ENCODE assay signal across 2 cellular contexts in the genomic region with DNA sequence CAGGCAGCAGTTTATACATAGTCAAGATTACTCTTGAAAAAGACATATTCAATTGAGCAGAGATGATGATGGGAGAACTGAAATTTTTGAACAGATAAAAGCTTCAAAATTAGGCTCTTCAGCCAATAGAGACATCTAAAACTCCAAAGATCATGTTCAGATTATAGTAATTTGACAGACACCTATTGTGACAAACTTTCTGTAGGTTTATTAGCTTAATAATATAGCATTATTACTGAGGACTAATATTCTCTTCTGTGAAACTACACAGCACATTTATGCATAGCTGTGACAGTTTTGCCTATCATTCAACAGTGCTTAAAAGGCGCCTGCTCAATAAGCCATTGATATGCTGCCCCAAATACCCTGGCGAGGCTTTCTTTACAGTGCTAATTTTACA.
TF ChIP-seq lines count a peak whose summit lies in the region.

No MANE protein-coding gene starts in this region.

TF ChIP-seq in neural cell, 6 proteins besides CTCF, POLR2A, EP300 and RAD21 (continued from another document):
- TF ChIP-seq, protein P1, sequence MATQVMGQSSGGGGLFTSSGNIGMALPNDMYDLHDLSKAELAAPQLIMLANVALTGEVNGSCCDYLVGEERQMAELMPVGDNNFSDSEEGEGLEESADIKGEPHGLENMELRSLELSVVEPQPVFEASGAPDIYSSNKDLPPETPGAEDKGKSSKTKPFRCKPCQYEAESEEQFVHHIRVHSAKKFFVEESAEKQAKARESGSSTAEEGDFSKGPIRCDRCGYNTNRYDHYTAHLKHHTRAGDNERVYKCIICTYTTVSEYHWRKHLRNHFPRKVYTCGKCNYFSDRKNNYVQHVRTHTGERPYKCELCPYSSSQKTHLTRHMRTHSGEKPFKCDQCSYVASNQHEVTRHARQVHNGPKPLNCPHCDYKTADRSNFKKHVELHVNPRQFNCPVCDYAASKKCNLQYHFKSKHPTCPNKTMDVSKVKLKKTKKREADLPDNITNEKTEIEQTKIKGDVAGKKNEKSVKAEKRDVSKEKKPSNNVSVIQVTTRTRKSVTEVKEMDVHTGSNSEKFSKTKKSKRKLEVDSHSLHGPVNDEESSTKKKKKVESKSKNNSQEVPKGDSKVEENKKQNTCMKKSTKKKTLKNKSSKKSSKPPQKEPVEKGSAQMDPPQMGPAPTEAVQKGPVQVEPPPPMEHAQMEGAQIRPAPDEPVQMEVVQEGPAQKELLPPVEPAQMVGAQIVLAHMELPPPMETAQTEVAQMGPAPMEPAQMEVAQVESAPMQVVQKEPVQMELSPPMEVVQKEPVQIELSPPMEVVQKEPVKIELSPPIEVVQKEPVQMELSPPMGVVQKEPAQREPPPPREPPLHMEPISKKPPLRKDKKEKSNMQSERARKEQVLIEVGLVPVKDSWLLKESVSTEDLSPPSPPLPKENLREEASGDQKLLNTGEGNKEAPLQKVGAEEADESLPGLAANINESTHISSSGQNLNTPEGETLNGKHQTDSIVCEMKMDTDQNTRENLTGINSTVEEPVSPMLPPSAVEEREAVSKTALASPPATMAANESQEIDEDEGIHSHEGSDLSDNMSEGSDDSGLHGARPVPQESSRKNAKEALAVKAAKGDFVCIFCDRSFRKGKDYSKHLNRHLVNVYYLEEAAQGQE (IDR thresholded peaks at IDR 0.05; ENCODE audit: borderline replicate concordance), result peak; percentile 48

TF ChIP-seq in GM23338, 12 proteins besides CTCF, POLR2A, EP300 and RAD21 (continued from another document):
- TF ChIP-seq POLR2AphosphoS5 (IDR thresholded peaks at IDR 0.05; ENCODE audit: low read depth), result no peak
- TF ChIP-seq STAT1 (IDR thresholded peaks at IDR 0.05; ENCODE audit: unreplicated experiment), result no peak
- TF ChIP-seq, protein P2, sequence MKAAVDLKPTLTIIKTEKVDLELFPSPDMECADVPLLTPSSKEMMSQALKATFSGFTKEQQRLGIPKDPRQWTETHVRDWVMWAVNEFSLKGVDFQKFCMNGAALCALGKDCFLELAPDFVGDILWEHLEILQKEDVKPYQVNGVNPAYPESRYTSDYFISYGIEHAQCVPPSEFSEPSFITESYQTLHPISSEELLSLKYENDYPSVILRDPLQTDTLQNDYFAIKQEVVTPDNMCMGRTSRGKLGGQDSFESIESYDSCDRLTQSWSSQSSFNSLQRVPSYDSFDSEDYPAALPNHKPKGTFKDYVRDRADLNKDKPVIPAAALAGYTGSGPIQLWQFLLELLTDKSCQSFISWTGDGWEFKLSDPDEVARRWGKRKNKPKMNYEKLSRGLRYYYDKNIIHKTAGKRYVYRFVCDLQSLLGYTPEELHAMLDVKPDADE (IDR thresholded peaks at IDR 0.05), result no peak
- TF ChIP-seq, protein P3, sequence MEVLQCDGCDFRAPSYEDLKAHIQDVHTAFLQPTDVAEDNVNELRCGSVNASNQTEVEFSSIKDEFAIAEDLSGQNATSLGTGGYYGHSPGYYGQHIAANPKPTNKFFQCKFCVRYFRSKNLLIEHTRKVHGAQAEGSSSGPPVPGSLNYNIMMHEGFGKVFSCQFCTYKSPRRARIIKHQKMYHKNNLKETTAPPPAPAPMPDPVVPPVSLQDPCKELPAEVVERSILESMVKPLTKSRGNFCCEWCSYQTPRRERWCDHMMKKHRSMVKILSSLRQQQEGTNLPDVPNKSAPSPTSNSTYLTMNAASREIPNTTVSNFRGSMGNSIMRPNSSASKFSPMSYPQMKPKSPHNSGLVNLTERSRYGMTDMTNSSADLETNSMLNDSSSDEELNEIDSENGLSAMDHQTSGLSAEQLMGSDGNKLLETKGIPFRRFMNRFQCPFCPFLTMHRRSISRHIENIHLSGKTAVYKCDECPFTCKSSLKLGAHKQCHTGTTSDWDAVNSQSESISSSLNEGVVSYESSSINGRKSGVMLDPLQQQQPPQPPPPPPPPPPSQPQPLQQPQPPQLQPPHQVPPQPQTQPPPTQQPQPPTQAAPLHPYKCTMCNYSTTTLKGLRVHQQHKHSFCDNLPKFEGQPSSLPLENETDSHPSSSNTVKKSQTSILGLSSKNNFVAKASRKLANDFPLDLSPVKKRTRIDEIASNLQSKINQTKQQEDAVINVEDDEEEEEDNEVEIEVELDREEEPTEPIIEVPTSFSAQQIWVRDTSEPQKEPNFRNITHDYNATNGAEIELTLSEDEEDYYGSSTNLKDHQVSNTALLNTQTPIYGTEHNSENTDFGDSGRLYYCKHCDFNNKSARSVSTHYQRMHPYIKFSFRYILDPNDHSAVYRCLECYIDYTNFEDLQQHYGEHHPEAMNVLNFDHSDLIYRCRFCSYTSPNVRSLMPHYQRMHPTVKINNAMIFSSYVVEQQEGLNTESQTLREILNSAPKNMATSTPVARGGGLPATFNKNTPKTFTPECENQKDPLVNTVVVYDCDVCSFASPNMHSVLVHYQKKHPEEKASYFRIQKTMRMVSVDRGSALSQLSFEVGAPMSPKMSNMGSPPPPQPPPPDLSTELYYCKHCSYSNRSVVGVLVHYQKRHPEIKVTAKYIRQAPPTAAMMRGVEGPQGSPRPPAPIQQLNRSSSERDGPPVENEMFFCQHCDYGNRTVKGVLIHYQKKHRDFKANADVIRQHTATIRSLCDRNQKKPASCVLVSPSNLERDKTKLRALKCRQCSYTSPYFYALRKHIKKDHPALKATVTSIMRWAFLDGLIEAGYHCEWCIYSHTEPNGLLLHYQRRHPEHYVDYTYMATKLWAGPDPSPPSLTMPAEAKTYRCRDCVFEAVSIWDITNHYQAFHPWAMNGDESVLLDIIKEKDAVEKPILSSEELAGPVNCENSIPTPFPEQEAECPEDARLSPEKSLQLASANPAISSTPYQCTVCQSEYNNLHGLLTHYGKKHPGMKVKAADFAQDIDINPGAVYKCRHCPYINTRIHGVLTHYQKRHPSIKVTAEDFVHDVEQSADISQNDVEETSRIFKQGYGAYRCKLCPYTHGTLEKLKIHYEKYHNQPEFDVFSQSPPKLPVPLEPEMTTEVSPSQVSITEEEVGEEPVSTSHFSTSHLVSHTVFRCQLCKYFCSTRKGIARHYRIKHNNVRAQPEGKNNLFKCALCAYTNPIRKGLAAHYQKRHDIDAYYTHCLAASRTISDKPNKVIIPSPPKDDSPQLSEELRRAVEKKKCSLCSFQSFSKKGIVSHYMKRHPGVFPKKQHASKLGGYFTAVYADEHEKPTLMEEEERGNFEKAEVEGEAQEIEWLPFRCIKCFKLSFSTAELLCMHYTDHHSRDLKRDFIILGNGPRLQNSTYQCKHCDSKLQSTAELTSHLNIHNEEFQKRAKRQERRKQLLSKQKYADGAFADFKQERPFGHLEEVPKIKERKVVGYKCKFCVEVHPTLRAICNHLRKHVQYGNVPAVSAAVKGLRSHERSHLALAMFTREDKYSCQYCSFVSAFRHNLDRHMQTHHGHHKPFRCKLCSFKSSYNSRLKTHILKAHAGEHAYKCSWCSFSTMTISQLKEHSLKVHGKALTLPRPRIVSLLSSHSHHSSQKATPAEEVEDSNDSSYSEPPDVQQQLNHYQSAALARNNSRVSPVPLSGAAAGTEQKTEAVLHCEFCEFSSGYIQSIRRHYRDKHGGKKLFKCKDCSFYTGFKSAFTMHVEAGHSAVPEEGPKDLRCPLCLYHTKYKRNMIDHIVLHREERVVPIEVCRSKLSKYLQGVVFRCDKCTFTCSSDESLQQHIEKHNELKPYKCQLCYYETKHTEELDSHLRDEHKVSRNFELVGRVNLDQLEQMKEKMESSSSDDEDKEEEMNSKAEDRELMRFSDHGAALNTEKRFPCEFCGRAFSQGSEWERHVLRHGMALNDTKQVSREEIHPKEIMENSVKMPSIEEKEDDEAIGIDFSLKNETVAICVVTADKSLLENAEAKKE (CRISPR knock-in tag; IDR thresholded peaks at IDR 0.05), result no peak
- no peak for TF ChIP-seq CREB1 (CRISPR knock-in tag; IDR thresholded peaks at IDR 0.05; ENCODE audit: low read depth)
- no peak for TF ChIP-seq EZH2phosphoT487 (IDR thresholded peaks at IDR 0.05; ENCODE audit: unreplicated experiment)
- TF ChIP-seq ZNF331 (CRISPR knock-in tag; IDR thresholded peaks at IDR 0.05; ENCODE audit: low read depth), result no peak
- no peak for TF ChIP-seq NANOG (IDR thresholded peaks at IDR 0.05; ENCODE audit: borderline replicate concordance)
